Comparison of ENCODE assay signal across 8 cellular contexts in the genomic region with DNA sequence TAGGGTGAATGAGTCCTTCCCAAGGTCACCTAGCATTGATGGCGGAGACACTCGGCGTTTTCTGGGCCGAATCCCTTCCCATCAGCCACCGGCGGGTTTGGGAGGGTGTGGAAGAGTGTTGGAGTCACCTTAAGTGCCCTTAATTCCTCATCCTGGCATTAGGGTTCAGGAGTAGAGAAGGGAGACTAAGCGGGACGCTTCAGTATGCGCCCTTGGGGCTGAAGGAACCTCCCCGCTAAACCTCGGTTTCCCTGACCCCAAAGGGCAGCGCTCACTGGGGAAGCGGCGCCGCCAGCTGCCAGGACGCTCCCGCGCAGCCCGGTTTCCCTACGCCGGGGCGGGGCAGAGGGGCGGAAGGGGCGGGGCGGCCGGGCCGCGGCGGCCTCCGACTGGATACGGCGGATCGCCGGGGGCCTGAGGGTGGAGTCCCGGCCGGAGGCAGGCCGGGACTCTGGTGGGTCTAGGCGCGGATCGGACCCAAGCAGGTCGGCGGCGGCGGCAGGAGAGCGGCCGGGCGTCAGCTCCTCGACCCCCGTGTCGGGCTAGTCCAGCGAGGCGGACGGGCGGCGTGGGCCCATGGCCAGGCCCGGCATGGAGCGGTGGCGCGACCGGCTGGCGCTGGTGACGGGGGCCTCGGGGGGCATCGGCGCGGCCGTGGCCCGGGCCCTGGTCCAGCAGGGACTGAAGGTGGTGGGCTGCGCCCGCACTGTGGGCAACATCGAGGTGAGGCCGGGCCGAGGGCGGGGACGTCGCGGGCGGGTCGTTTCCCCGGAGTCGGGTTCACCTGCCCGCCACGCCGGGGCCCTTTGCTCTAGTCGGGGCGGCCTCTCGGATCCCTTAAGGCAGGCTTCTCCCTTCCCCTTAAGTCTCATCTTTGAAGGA. TPM values are rescaled to one million over a fixed set of nuclear protein-coding genes. Genes with fewer than 3 reads are reported as not detected.
A peak's percentile ranks its signal among the peaks of the same experiment; 100 is the strongest.
DNase-seq lines count a peak whose midpoint lies in the region; ATAC-seq, FAIRE-seq and TF ChIP-seq lines count a peak whose summit lies in the region.

A gene with protein sequence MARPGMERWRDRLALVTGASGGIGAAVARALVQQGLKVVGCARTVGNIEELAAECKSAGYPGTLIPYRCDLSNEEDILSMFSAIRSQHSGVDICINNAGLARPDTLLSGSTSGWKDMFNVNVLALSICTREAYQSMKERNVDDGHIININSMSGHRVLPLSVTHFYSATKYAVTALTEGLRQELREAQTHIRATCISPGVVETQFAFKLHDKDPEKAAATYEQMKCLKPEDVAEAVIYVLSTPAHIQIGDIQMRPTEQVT (plus strand): TSS at position 446 of the 882 bp plus-strand sequence. CDS start 131 bp downstream, at position 577.

- 23% methylated on average over 16 of the region's 87 CpGs for WGBS in HepG2 (ENCODE audit: low lambda C conversion rate)

- peaks cover 15% of the 10 kb centered on the region for H3K79me2 ChIP-seq in HepG2 (ENCODE audit: insufficient read depth, low read length)

- 0 out of 2 replicates have a peak, but pooled peaks have one; percentile 37 for TF ChIP-seq RAD21 in HepG2 (CRISPR knock-in tag; IDR thresholded peaks at IDR 0.05)

- H3K36me3 ChIP-seq in HepG2 (replicated peaks in 1 of 2; ENCODE audit: control insufficient read depth in 1 of 2, insufficient read depth in 2 of 2, low read length in 2 of 2): peaks cover 11 to 29% of the 10 kb centered on the region in 2 experiments

- H3K27me3 Mint-ChIP-seq in activated CD4-positive, alpha-beta T cell treated with anti-CD3 and anti-CD28 coated beads, Interleukin-2, amount 10 ng/mL, durations not matched to agents 7 days and 5 days: no peaks in the 10 kb centered on the region

- POLR2A ChIA-PET in activated CD4-positive, alpha-beta T cell treated with anti-CD3 and anti-CD28 coated beads, Interleukin-2, amount 10 ng/mL, durations not matched to agents 7 days and 5 days (lab: Charles Lee): interaction anchor here (0.7 to 1.5 kb wide), 2 partner anchors 10 to 63 kb away, joined by 3 to 8 read pairs; a partner anchor contains a TSS
- POLR2A ChIA-PET in HepG2 (lab: Yijun Ruan, JAX): interaction anchor here (2.7 to 3.0 kb wide), 3 partner anchors 11 to 57 kb away, joined by 11 to 71 read pairs (median 32); a partner anchor contains a TSS

- H3K4me3 ChIP-seq in HepG2 (replicated peaks in 1 of 3; ENCODE audit: insufficient read depth in 1 of 3, low read depth in 2 of 3, low read length in 3 of 3): peak within 1 kb of the TSS; percentile 80 to 96 (median 84)

- no peak within 1 kb of the TSS for H2AFZ ChIP-seq in HepG2 (ENCODE audit: low read length)

- H3K27ac Mint-ChIP-seq in activated CD4-positive, alpha-beta T cell treated with anti-CD3 and anti-CD28 coated beads, Interleukin-2, amount 10 ng/mL, durations not matched to agents 7 days and 5 days: peak within 1 kb of the TSS; percentile 3

- H3K27ac ChIP-seq in HepG2 (ENCODE audit: extremely low read length, insufficient read depth, low read length): peak within 1 kb of the TSS; percentile 84

- in situ Hi-C loops in ACHN (cut with HindIII; ENCODE audit: low pct_ligation_motif_present, low pct_unique_long_range_greater_than_20kb, low sequenced_read_pairs): no loop called here
- in situ Hi-C loops in HepG2 (cut with HindIII; ENCODE audit: extremely low pct_ligation_motif_present, low pct_unique_long_range_greater_than_20kb): no loop called here

- no TSS peak for BruUV-seq in HepG2 (replicated peaks; lab: Mats Ljungman, UMichigan)

- peaks cover 25% of the 10 kb centered on the region for H3K4me1 ChIP-seq in HepG2 (ENCODE audit: insufficient read depth, low read length)

- peak; percentile 49 for TF ChIP-seq CTCF in HepG2 (CRISPR knock-in tag; IDR thresholded peaks at IDR 0.05)

- TF ChIP-seq POLR2A in HepG2 (IDR thresholded peaks at IDR 0.05; ENCODE audit: insufficient read depth in 1 of 2, low read depth in 2 of 2, low read length in 2 of 2): peak; percentile 51 to 75

- no peaks in the 10 kb centered on the region for H4K20me1 ChIP-seq in HepG2 (ENCODE audit: insufficient read depth, low read length)

- peak within 1 kb of the TSS; percentile 62 for H3K4me3 Mint-ChIP-seq in activated CD4-positive, alpha-beta T cell treated with anti-CD3 and anti-CD28 coated beads, Interleukin-2, amount 10 ng/mL, durations not matched to agents 7 days and 5 days

- CTCF ChIA-PET in activated CD4-positive, alpha-beta T cell treated with anti-CD3 and anti-CD28 coated beads, Interleukin-2, amount 10 ng/mL, durations not matched to agents 7 days and 5 days (lab: Charles Lee): interaction anchor here (0.5 to 1.5 kb wide), 3 partner anchors 10 to 92 kb away, joined by 3 to 5 read pairs (median 3); a partner anchor contains a TSS
- CTCF ChIA-PET in HepG2 (lab: Yijun Ruan, JAX; ENCODE audit: low intra/inter-chr PET ratio, low total read pairs): no interaction called here

- peaks cover 34% of the 10 kb centered on the region for H3K4me1 Mint-ChIP-seq in activated CD4-positive, alpha-beta T cell treated with anti-CD3 and anti-CD28 coated beads, Interleukin-2, amount 10 ng/mL, durations not matched to agents 7 days and 5 days

- H3K9me3 Mint-ChIP-seq in activated CD4-positive, alpha-beta T cell treated with anti-CD3 and anti-CD28 coated beads, Interleukin-2, amount 10 ng/mL, durations not matched to agents 7 days and 5 days: no peaks in the 10 kb centered on the region

- DNase-seq in ACHN (peak; percentile 81), NCI-H460 (ENCODE audit: extremely low read depth, low read depth) (peak; percentile 62), dedifferentiated amniotic fluid mesenchymal stem cell (ENCODE audit: extremely low spot score) (peak; percentile 26), HepG2 (ENCODE audit: low spot score) (peak; percentile 59)
- DNase-seq in activated CD4-positive, alpha-beta T cell treated with anti-CD3 and anti-CD28 coated beads, Interleukin-2, amount 10 ng/mL, durations not matched to agents 7 days and 5 days: peak; percentile 75
- DNase-seq in stimulated activated CD4-positive, alpha-beta T cell treated with anti-CD3 and anti-CD28 coated beads, Interleukin-2, amount 100 ng/mL, for 24 hours: peak; percentile 86 to 91

- H3K4me2 ChIP-seq in HepG2 (ENCODE audit: low read depth, low read length): peak within 1 kb of the TSS; percentile 95

- intact Hi-C loops in HepG2 (cut with micrococcal nuclease; ENCODE audit: unreplicated experiment): loop anchor here (5.0 kb wide), 1 partner anchor 44 kb away; no protein-coding TSS in a partner anchor

- H3K36me3 Mint-ChIP-seq in activated CD4-positive, alpha-beta T cell treated with anti-CD3 and anti-CD28 coated beads, Interleukin-2, amount 10 ng/mL, durations not matched to agents 7 days and 5 days (ENCODE audit: low read depth): peaks cover 23% of the 10 kb centered on the region

- TF ChIP-seq EP300 in HepG2 (IDR thresholded peaks at IDR 0.05; ENCODE audit: low read depth in 2 of 2, low read length in 2 of 2) (no peak), HepG2 (CRISPR knock-in tag; IDR thresholded peaks at IDR 0.05; ENCODE audit: borderline replicate concordance) (no peak)

- ATAC-seq in GM18868 (IDR thresholded peaks at IDR 0.05; ENCODE audit: unreplicated experiment) (peak; percentile 77), HG03135 (IDR thresholded peaks at IDR 0.05; ENCODE audit: unreplicated experiment) (peak; percentile 76), HepG2 (peak; percentile 93)

- H3K9ac ChIP-seq in HepG2 (ENCODE audit: insufficient read depth, low read depth, low read length): peak within 1 kb of the TSS; percentile 91

- no peaks in the 10 kb centered on the region; a peak in 1 of 5 replicates for H3K27me3 ChIP-seq in HepG2 (ENCODE audit: control insufficient read depth in 1 of 2, insufficient read depth in 2 of 2, low read length in 2 of 2)

- no peak for FAIRE-seq in HepG2 (lab: Jason Lieb, UNC)

- H3K9me3 ChIP-seq in HepG2 (ENCODE audit: low read length): no peaks in the 10 kb centered on the region

RNA-seq across cellular contexts. Expression of the gene that starts here (rescaled TPM):
- total RNA-seq in NCI-H460 (2014; rRNA removed; shearing (Covaris generic)): 10.0 and 11.3 TPM in 2 replicates
- 43.0 and 43.6 TPM in 2 replicates for polyA plus RNA-seq in NCI-H460 (2014; cell fraction: nucleus; rRNA removed)
- 1 to 10 TPM; 4.8 to 5.0 TPM for total RNA-seq in activated CD4-positive, alpha-beta T cell treated with anti-CD3 and anti-CD28 coated beads, Interleukin-2, amount 10 ng/mL, durations not matched to agents 7 days and 5 days
- total RNA-seq in HepG2 (2016; rRNA removed; fragmentation: Illumina TruSeq; extraction: Trizol): 19.6 and 28.4 TPM in 2 replicates
- 17.2 and 17.4 TPM in 2 replicates for total RNA-seq in HepG2 (2016; cell fraction: cytosol; rRNA removed; fragmentation: Illumina TruSeq; extraction: Trizol; ENCODE audit: low read depth)
- total RNA-seq in HepG2 (2016; cell fraction: insoluble cytoplasmic fraction; rRNA removed; fragmentation: Illumina TruSeq; extraction: Trizol): 15.5 and 27.2 TPM in 2 replicates
- total RNA-seq in HepG2 (2016; cell fraction: membrane; rRNA removed; fragmentation: Illumina TruSeq; extraction: Trizol): 21.2 and 25.8 TPM in 2 replicates
- 17.9 and 22.6 TPM in 2 replicates for total RNA-seq in HepG2 (2016; cell fraction: nucleus; rRNA removed; fragmentation: Illumina TruSeq; extraction: Trizol)
- 41.9 and 48.7 TPM in 2 replicates for polyA plus RNA-seq in HepG2 (2011; rRNA removed)
- 39.7 and 43.4 TPM in 2 replicates for polyA plus RNA-seq in HepG2 (2011; cell fraction: cytosol; rRNA removed)
- 55.0 and 64.7 TPM in 2 replicates for polyA plus RNA-seq in HepG2 (2011; cell fraction: nucleus; rRNA removed)
- 24.2 and 34.9 TPM in 2 replicates for polyA plus RNA-seq in HepG2 (2012)
- 21.4 and 26.0 TPM in 2 replicates for polyA plus RNA-seq in HepG2 (2016; cell fraction: cytosol; fragmentation: Illumina TruSeq; extraction: Trizol; ENCODE audit: low read depth)
- polyA plus RNA-seq in HepG2 (2016; cell fraction: insoluble cytoplasmic fraction; fragmentation: Illumina TruSeq; extraction: Trizol; ENCODE audit: low read depth): 28.1 and 32.5 TPM in 2 replicates
- polyA plus RNA-seq in HepG2 (2016; cell fraction: membrane; fragmentation: Illumina TruSeq; extraction: Trizol; ENCODE audit: low read depth): 25.5 and 31.7 TPM in 2 replicates
- 61.7 and 67.8 TPM in 2 replicates for polyA plus RNA-seq in HepG2 (2016; cell fraction: nucleus; fragmentation: Illumina TruSeq; extraction: Trizol; ENCODE audit: insufficient read depth, low read depth)
- 45.6 and 61.3 TPM in 2 replicates for polyA minus RNA-seq in HepG2 (2011; rRNA and poly(A)+ RNA removed; ENCODE audit: low replicate concordance)
- 19.2 and 21.1 TPM in 2 replicates for polyA minus RNA-seq in HepG2 (2011; cell fraction: cytosol; rRNA and poly(A)+ RNA removed)
- polyA minus RNA-seq in HepG2 (2011; cell fraction: nucleus; rRNA and poly(A)+ RNA removed): 13.9 and 17.8 TPM in 2 replicates

Comparison
In these comparisons a context has a peak if more than half of its experiments do, and no peak if none do; other contexts are left out.
1. Peak in every context shown above with its lines: DNase-seq, ATAC-seq, H3K4me3 ChIP-seq and H3K27ac ChIP-seq.
2. DNase-seq: peak in every context shown above with its lines; median percentile 88 in stimulated activated CD4-positive, alpha-beta T cell treated with anti-CD3 and anti-CD28 coated beads, Interleukin-2, amount 100 ng/mL, for 24 hours; 81 in ACHN; 75 in activated CD4-positive, alpha-beta T cell treated with anti-CD3 and anti-CD28 coated beads, Interleukin-2, amount 10 ng/mL, durations not matched to agents 7 days and 5 days; 62 in NCI-H460; 59 in HepG2; 26 in dedifferentiated amniotic fluid mesenchymal stem cell.